In the genomic region with DNA sequence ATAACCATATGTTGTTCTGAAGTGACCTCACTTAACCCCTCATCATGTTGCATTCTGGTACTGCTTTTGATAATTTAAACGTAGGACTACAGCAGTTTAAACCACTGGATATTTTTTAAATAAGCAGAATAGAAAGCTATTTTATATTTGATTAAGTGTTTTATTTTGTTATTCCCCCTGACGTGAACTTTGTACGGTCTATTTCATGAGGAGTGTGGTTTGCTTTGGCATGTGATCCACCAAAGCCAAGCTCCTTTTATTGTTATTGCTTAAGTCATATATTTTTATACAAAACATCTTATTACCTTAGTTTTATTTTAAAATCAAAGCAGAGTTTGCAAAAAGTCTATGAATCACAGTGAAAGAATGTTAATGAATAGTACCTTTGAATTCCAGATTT, we compare ENCODE assay signal across 18 cellular contexts.
DNase-seq lines count a peak whose midpoint lies in the region; ATAC-seq, FAIRE-seq and TF ChIP-seq lines count a peak whose summit lies in the region.
"Had no signal": no experiment of that assay in that cellular context is flagged by ENCODE, and none has a peak within 500 bp of the region (broad histone marks: within the 10 kb centered on the region; RNA-seq: fewer than 3 reads in every experiment).

No MANE protein-coding gene starts in this region.

- no peaks in the 10 kb centered on the region for H3K27me3 ChIP-seq in endothelial cell of umbilical vein (ENCODE audit: control insufficient read depth in 2 of 2, insufficient read depth in 2 of 2, low read length in 2 of 2)

- POLR2A ChIA-PET in endothelial cell of umbilical vein (lab: Charles Lee), result no interaction called here

- no peaks in the 10 kb centered on the region for H3K9me1 ChIP-seq in endothelial cell of umbilical vein (replicated peaks; ENCODE audit: control insufficient read depth, extremely low read depth, insufficient read depth, low read length)

- intact Hi-C loops in endothelial cell of umbilical vein (cut with micrococcal nuclease), result no loop called here

- H3K36me3 ChIP-seq in endothelial cell of umbilical vein (ENCODE audit: control insufficient read depth in 2 of 2, extremely low read depth in 1 of 2, insufficient read depth in 2 of 2, low read length in 2 of 2), result no peaks in the 10 kb centered on the region
- H3K36me3 ChIP-seq: HAP-1 had no signal

- no peak overlapping the region for H3K4me2 ChIP-seq in endothelial cell of umbilical vein (ENCODE audit: insufficient read depth, low read length)

- H3K9ac ChIP-seq in endothelial cell of umbilical vein (replicated peaks; ENCODE audit: extremely low read depth, insufficient read depth, low read length), result no peak overlapping the region

- no peaks in the 10 kb centered on the region for H3K9me3 ChIP-seq in endothelial cell of umbilical vein (replicated peaks; ENCODE audit: control insufficient read depth, insufficient read depth, low read length)
- H3K9me3 ChIP-seq: HAP-1 had no signal

- peak; percentile 4 for DNase-seq in NCI-H1694 treated with DMSO at 0.1 percent for 48 hours (lab: John Stamatoyannopoulos, UW)
- no peak for DNase-seq in NCI-H1694 (lab: John Stamatoyannopoulos, UW)
- DNase-seq in astrocyte of the cerebellum (ENCODE audit: low read depth), result peak; percentile 64
- DNase-seq in endothelial cell of umbilical vein (ENCODE audit: low read depth, low spot score), result peak; percentile 10
- DNase-seq in renal cortical epithelial cell (ENCODE audit: low read depth), result peak; percentile 26
- DNase-seq in retina, result no peak
- DNase-seq: CD8-positive, alpha-beta T cell; COR-L47; DND-41; GDM1; IMR-90 had no signal

- ATAC-seq in HG03378 (IDR thresholded peaks at IDR 0.05; ENCODE audit: unreplicated experiment) (no peak), GM21360 (IDR thresholded peaks at IDR 0.05; ENCODE audit: unreplicated experiment) (no peak)
- ATAC-seq: CD8-positive, alpha-beta T cell had no signal

- H3K4me3 ChIP-seq in astrocyte of the cerebellum (ENCODE audit: low read depth, low read length) (no peak overlapping the region), endothelial cell of umbilical vein (replicated peaks in 1 of 3; ENCODE audit: insufficient read depth in 1 of 3, low read depth in 1 of 3, low read length in 3 of 3) (no peak overlapping the region)
- H3K4me3 ChIP-seq: HAP-1 had no signal

- dilution Hi-C loops in endothelial cell of umbilical vein (cut with MboI; ENCODE audit: extremely low pct_ligation_motif_present, low sequenced_read_pairs), result no loop called here

- in situ Hi-C loops in astrocyte of the cerebellum (cut with HindIII; ENCODE audit: low sequenced_read_pairs), result no loop called here

- H4K20me1 ChIP-seq in endothelial cell of umbilical vein (replicated peaks; ENCODE audit: control insufficient read depth, extremely low read depth, insufficient read depth, low read length), result no peaks in the 10 kb centered on the region

- TF ChIP-seq CTCF in astrocyte of the cerebellum (IDR thresholded peaks at IDR 0.05; ENCODE audit: low read depth, low read length, missing control alignments) (no peak), endothelial cell of umbilical vein (IDR thresholded peaks at IDR 0.05; ENCODE audit: extremely low read depth in 1 of 2, insufficient read depth in 1 of 2, low read depth in 1 of 2, low read length in 2 of 2) (no peak)

- H3K4me1 ChIP-seq in endothelial cell of umbilical vein (ENCODE audit: control insufficient read depth, extremely low read depth, insufficient read depth, low read length), result peaks cover 6% of the 10 kb centered on the region
- H3K4me1 ChIP-seq: HAP-1 had no signal

- no TSS peak for BruUV-seq in endothelial cell of umbilical vein (replicated peaks; lab: Mats Ljungman, UMichigan)

- H3K27ac ChIP-seq in endothelial cell of umbilical vein (ENCODE audit: insufficient read depth, low read depth, low read length), result no peak overlapping the region
- H3K27ac ChIP-seq: 22Rv1 had no signal

- FAIRE-seq in endothelial cell of umbilical vein (lab: Jason Lieb, UNC), result no peak
- FAIRE-seq: GM12892, GM19239, H1 had no signal

- H2AFZ ChIP-seq in endothelial cell of umbilical vein (ENCODE audit: low read depth, low read length), result no peak overlapping the region

- no peak for TF ChIP-seq POLR2A in endothelial cell of umbilical vein (IDR thresholded peaks at IDR 0.05; ENCODE audit: low read depth, low read length)

- CTCF ChIA-PET in endothelial cell of umbilical vein (lab: Charles Lee), result interaction anchor here (1.0 to 3.6 kb wide), 8 partner anchors 9 to 748 kb away, joined by 3 to 16 read pairs (median 4); no protein-coding TSS in a partner anchor

- H3K79me2 ChIP-seq in endothelial cell of umbilical vein (ENCODE audit: control insufficient read depth, insufficient read depth, low read length), result no peaks in the 10 kb centered on the region

TF ChIP-seq in endothelial cell of umbilical vein, 7 proteins besides CTCF, POLR2A, EP300 and RAD21:
- TF ChIP-seq JUN (IDR thresholded peaks at IDR 0.05; ENCODE audit: borderline replicate concordance, insufficient read depth, insufficient read length, low read depth) (no peak), FOS (IDR thresholded peaks at IDR 0.05; ENCODE audit: borderline replicate concordance, insufficient read depth, low read length) (no peak), MYC (IDR thresholded peaks at IDR 0.05; ENCODE audit: low read depth, low read length) (no peak), EZH2 (IDR thresholded peaks at IDR 0.05; ENCODE audit: borderline replicate concordance, low read depth, low read length, severe bottlenecking) (no peak), GATA2 (IDR thresholded peaks at IDR 0.05; ENCODE audit: insufficient read depth, insufficient read length, low read depth, low read length) (no peak), POLR2AphosphoS5 (IDR thresholded peaks at IDR 0.05; ENCODE audit: insufficient read depth, low read depth, low read length) (no peak)
- TF ChIP-seq, protein P1, sequence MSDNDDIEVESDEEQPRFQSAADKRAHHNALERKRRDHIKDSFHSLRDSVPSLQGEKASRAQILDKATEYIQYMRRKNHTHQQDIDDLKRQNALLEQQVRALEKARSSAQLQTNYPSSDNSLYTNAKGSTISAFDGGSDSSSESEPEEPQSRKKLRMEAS (IDR thresholded peaks at IDR 0.05; ENCODE audit: insufficient read depth, insufficient read length), result no peak

Comparison
In these comparisons a context has a peak if more than half of its experiments do, and no peak if none do; other contexts are left out.
1. DNase-seq: peak in NCI-H1694 treated with DMSO at 0.1 percent for 48 hours (single experiment), astrocyte of the cerebellum (single experiment), endothelial cell of umbilical vein (single experiment) and renal cortical epithelial cell (single experiment); none in NCI-H1694 (single experiment) and retina (single experiment).